ENCODE assay signal across 13 cellular contexts in genomic region chr5:176414704-176415103, GRCh38. TPM values are rescaled to one million over a fixed set of nuclear protein-coding genes. Genes with fewer than 3 reads are reported as not detected.
DNase-seq lines count a peak whose midpoint lies in the region; ATAC-seq, FAIRE-seq and TF ChIP-seq lines count a peak whose summit lies in the region.
"Had no signal": no experiment of that assay in that cellular context is flagged by ENCODE, and none has a peak within 500 bp of the region (broad histone marks: within the 10 kb centered on the region; RNA-seq: fewer than 3 reads in every experiment).

No MANE protein-coding gene starts in this region.

- peak overlapping the region; percentile 81 to 86 for H3K4me3 Mint-ChIP-seq in activated T-cell treated with anti-CD3 and anti-CD28 coated beads, Interleukin-2, amount 50 U/mL, for 72 hours

- H3K4me3 ChIP-seq in keratinocyte (ENCODE audit: control insufficient read depth in 2 of 3, extremely low read depth in 1 of 3, insufficient read depth in 2 of 3, low read depth in 1 of 3, low read length in 3 of 3) (peak overlapping the region; percentile 86 to 95 (median 91)), suprapubic skin (peak overlapping the region; percentile 96)

- no peak for TF ChIP-seq EP300 in suprapubic skin (IDR thresholded peaks at IDR 0.05)

- peak overlapping the region; percentile 91 for H3K9ac ChIP-seq in keratinocyte (ENCODE audit: control insufficient read depth, extremely low read depth, insufficient read depth, low read length)

- H3K4me1 ChIP-seq in keratinocyte (ENCODE audit: control insufficient read depth, extremely low read depth, insufficient read depth, low read length) (peaks cover 68% of the 10 kb centered on the region), suprapubic skin (peaks cover 67% of the 10 kb centered on the region)

- peaks cover 0 to 2% of the 10 kb centered on the region in 2 donors for H3K36me3 Mint-ChIP-seq in activated T-cell treated with anti-CD3 and anti-CD28 coated beads, Interleukin-2, amount 50 U/mL, for 72 hours (ENCODE audit: insufficient read depth in 2 of 2)
- peaks cover 0 to 5% of the 10 kb centered on the region in 2 donors for H3K36me3 Mint-ChIP-seq in activated naive CD4-positive, alpha-beta T cell treated with anti-CD3 and anti-CD28 coated beads, Interleukin-2, amount 50 U/mL, for 72 hours

- peaks cover 6 to 12% of the 10 kb centered on the region in 2 experiments for H3K36me3 ChIP-seq in keratinocyte (ENCODE audit: control insufficient read depth in 2 of 2, extremely low read depth in 1 of 2, insufficient read depth in 2 of 2, low read length in 2 of 2)
- H3K36me3 ChIP-seq in suprapubic skin: peaks cover 5% of the 10 kb centered on the region
- H3K36me3 ChIP-seq: cardiac muscle cell had no signal

- peaks cover 44% of the 10 kb centered on the region for H3K4me1 Mint-ChIP-seq in activated T-cell treated with anti-CD3 and anti-CD28 coated beads, Interleukin-2, amount 50 U/mL, for 72 hours (ENCODE audit: low read depth)

- no peaks in the 10 kb centered on the region for H3K9me1 ChIP-seq in keratinocyte (ENCODE audit: control insufficient read depth, extremely low read depth, insufficient read depth, low read length)

- no peaks in the 10 kb centered on the region for H3K9me3 ChIP-seq in keratinocyte (ENCODE audit: control insufficient read depth, low read depth, low read length)
- H3K9me3 ChIP-seq in suprapubic skin: no peaks in the 10 kb centered on the region

- no peak for FAIRE-seq in keratinocyte (lab: Jason Lieb, UNC)
- FAIRE-seq: H1, TTC549 had no signal

- peak overlapping the region; percentile 77 for H3K4me2 ChIP-seq in keratinocyte (ENCODE audit: control insufficient read depth, extremely low read depth, insufficient read depth, low read depth, low read length)

- no peaks in the 10 kb centered on the region for H3K27me3 Mint-ChIP-seq in activated T-cell treated with anti-CD3 and anti-CD28 coated beads, Interleukin-2, amount 50 U/mL, for 72 hours (ENCODE audit: low read depth)

- no peaks in the 10 kb centered on the region for H3K9me3 Mint-ChIP-seq in activated T-cell treated with anti-CD3 and anti-CD28 coated beads, Interleukin-2, amount 50 U/mL, for 72 hours
- no peaks in the 10 kb centered on the region for H3K9me3 Mint-ChIP-seq in activated naive CD4-positive, alpha-beta T cell treated with anti-CD3 and anti-CD28 coated beads, Interleukin-2, amount 50 U/mL, for 72 hours

- dilution Hi-C loops in keratinocyte (cut with MboI; ENCODE audit: extremely low pct_ligation_motif_present, low sequenced_read_pairs): no loop called here

- 48% methylated on average over 3 of the region's 3 CpGs for WGBS in suprapubic skin

- no peak for TF ChIP-seq CTCF in keratinocyte (optimal IDR thresholded peaks at IDR 0.05 in 1 of 3, IDR thresholded peaks at IDR 0.05 in 1 of 3, conservative IDR thresholded peaks at IDR 0.05 in 1 of 3; ENCODE audit: extremely low read depth in 1 of 3, insufficient read depth in 2 of 3, low read length in 3 of 3)
- TF ChIP-seq CTCF in suprapubic skin (IDR thresholded peaks at IDR 0.05): no peak

- peaks cover 11% of the 10 kb centered on the region for H4K20me1 ChIP-seq in keratinocyte (ENCODE audit: control insufficient read depth, extremely low read depth, insufficient read depth, low read length)

- no peak for ATAC-seq in activated T-cell treated with anti-CD3 and anti-CD28 coated beads, Interleukin-2, amount 50 U/mL, for 72 hours (replicated peaks in 1 of 2)
- no peak for ATAC-seq in activated naive CD4-positive, alpha-beta T cell treated with anti-CD3 and anti-CD28 coated beads, Interleukin-2, amount 50 U/mL, for 72 hours
- no peak for ATAC-seq in HG02981 (IDR thresholded peaks at IDR 0.05; ENCODE audit: unreplicated experiment)

- no peaks in the 10 kb centered on the region for H3K27me3 ChIP-seq in keratinocyte (ENCODE audit: control insufficient read depth, extremely low read depth, insufficient read depth, low read length)
- H3K27me3 ChIP-seq in suprapubic skin: no peaks in the 10 kb centered on the region
- H3K27me3 ChIP-seq: cardiac muscle cell had no signal

- peak overlapping the region; percentile 86 for H3K27ac ChIP-seq in keratinocyte (ENCODE audit: control insufficient read depth, insufficient read depth, low read length)
- H3K27ac ChIP-seq in suprapubic skin: peak overlapping the region; percentile 98

- peaks cover 54% of the 10 kb centered on the region for H3K79me2 ChIP-seq in keratinocyte (ENCODE audit: control insufficient read depth, insufficient read depth, low read length)

- H3K27ac Mint-ChIP-seq in activated T-cell treated with anti-CD3 and anti-CD28 coated beads, Interleukin-2, amount 50 U/mL, for 72 hours: peak overlapping the region; percentile 44
- peak overlapping the region; percentile 37 to 61 for H3K27ac Mint-ChIP-seq in activated naive CD4-positive, alpha-beta T cell treated with anti-CD3 and anti-CD28 coated beads, Interleukin-2, amount 50 U/mL, for 72 hours

- TF ChIP-seq POLR2A in suprapubic skin (IDR thresholded peaks at IDR 0.05): no peak

- no peak for DNase-seq in activated T-cell treated with anti-CD3 and anti-CD28 coated beads, Interleukin-2, amount 50 U/mL, for 72 hours
- DNase-seq in activated T-cell treated with anti-CD3 and anti-CD28 coated beads, Interleukin-2, amount 50 U/mL, for 1 hour: no peak
- DNase-seq in activated naive CD4-positive, alpha-beta T cell treated with anti-CD3 and anti-CD28 coated beads, Interleukin-2, amount 50 U/mL, for 72 hours (ENCODE audit: low spot score in 2 of 2): no peak
- DNase-seq in keratinocyte (ENCODE audit: low read depth, low spot score): no peak
- DNase-seq in suprapubic skin (ENCODE audit: low spot score in 2 of 2): no peak
- DNase-seq in medulla oblongata (ENCODE audit: extremely low spot score): no peak
- no peak for DNase-seq in midbrain (lab: John Stamatoyannopoulos, UW)
- DNase-seq: AML-193 had no signal

- no peak overlapping the region for H2AFZ ChIP-seq in keratinocyte (ENCODE audit: control insufficient read depth, low read length)

RNA-seq across cellular contexts. Expression of gene CLTB, which starts 1.6 kb away (rescaled TPM):
- total RNA-seq in activated T-cell treated with anti-CD3 and anti-CD28 coated beads, Interleukin-2, amount 50 U/mL, for 72 hours: 10 to 100 TPM; 38.1 to 41.9 TPM
- 10 to 100 TPM; 41.8 to 48.6 TPM for total RNA-seq in activated naive CD4-positive, alpha-beta T cell treated with anti-CD3 and anti-CD28 coated beads, Interleukin-2, amount 50 U/mL, for 72 hours
- polyA plus RNA-seq in keratinocyte: 326 to 485 TPM (median 427 TPM) in 3 replicates
- 465 TPM for polyA plus RNA-seq in keratinocyte (2011; ENCODE audit: low read depth)
- polyA plus RNA-seq in keratinocyte (2011; cell fraction: cytosol; rRNA removed): 241 and 487 TPM in 2 replicates
- polyA plus RNA-seq in keratinocyte (2011; cell fraction: nucleus; rRNA removed): 219 and 221 TPM in 2 replicates
- 435 and 459 TPM in 2 replicates for polyA plus RNA-seq in keratinocyte (2012; ENCODE audit: low replicate concordance)
- polyA minus RNA-seq in keratinocyte: 151 to 200 TPM (median 157 TPM) in 3 replicates
- 467 TPM for polyA minus RNA-seq in keratinocyte (2011; cell fraction: cytosol; rRNA and poly(A)+ RNA removed)
- 69.2 and 77.9 TPM in 2 replicates for polyA minus RNA-seq in keratinocyte (2011; cell fraction: nucleus; rRNA and poly(A)+ RNA removed)
- 100 to 1,000 TPM; 298 to 644 (median 435) TPM for total RNA-seq in suprapubic skin

RNA-seq across cellular contexts. Expression of gene HIGD2A, which starts 26.2 kb away (rescaled TPM):
- total RNA-seq in activated T-cell treated with anti-CD3 and anti-CD28 coated beads, Interleukin-2, amount 50 U/mL, for 72 hours: 100 to 1,000 TPM; 109 to 135 TPM
- total RNA-seq in activated naive CD4-positive, alpha-beta T cell treated with anti-CD3 and anti-CD28 coated beads, Interleukin-2, amount 50 U/mL, for 72 hours: 100 to 1,000 TPM; 120 to 154 TPM
- polyA plus RNA-seq in keratinocyte: 74.6 to 91.4 TPM (median 87.9 TPM) in 3 replicates
- polyA plus RNA-seq in keratinocyte (2011; ENCODE audit: low read depth): 5.6 TPM
- 79.7 and 125 TPM in 2 replicates for polyA plus RNA-seq in keratinocyte (2011; cell fraction: cytosol; rRNA removed)
- 25.9 and 37.5 TPM in 2 replicates for polyA plus RNA-seq in keratinocyte (2011; cell fraction: nucleus; rRNA removed)
- polyA plus RNA-seq in keratinocyte (2012; ENCODE audit: low replicate concordance): 113 and 117 TPM in 2 replicates
- polyA minus RNA-seq in keratinocyte: 41.8 to 68.1 TPM (median 53.4 TPM) in 3 replicates
- polyA minus RNA-seq in keratinocyte (2011; cell fraction: cytosol; rRNA and poly(A)+ RNA removed): 113 TPM
- polyA minus RNA-seq in keratinocyte (2011; cell fraction: nucleus; rRNA and poly(A)+ RNA removed): 14.7 and 17.1 TPM in 2 replicates
- 100 to 1,000 TPM; 119 to 173 (median 161) TPM for total RNA-seq in suprapubic skin

RNA-seq across cellular contexts. Expression of gene NOP16, which starts 26.3 kb away (rescaled TPM):
- total RNA-seq in activated T-cell treated with anti-CD3 and anti-CD28 coated beads, Interleukin-2, amount 50 U/mL, for 72 hours: 10 to 100 TPM; 41.8 to 42.3 TPM
- 10 to 100 TPM; 42.1 to 67.7 TPM for total RNA-seq in activated naive CD4-positive, alpha-beta T cell treated with anti-CD3 and anti-CD28 coated beads, Interleukin-2, amount 50 U/mL, for 72 hours
- polyA plus RNA-seq in keratinocyte: 73.3 to 101 TPM (median 96.7 TPM) in 3 replicates
- polyA plus RNA-seq in keratinocyte (2011; ENCODE audit: low read depth): 52.9 TPM
- 73.0 and 88.7 TPM in 2 replicates for polyA plus RNA-seq in keratinocyte (2011; cell fraction: cytosol; rRNA removed)
- 80.9 and 89.6 TPM in 2 replicates for polyA plus RNA-seq in keratinocyte (2011; cell fraction: nucleus; rRNA removed)
- 62.2 and 82.2 TPM in 2 replicates for polyA plus RNA-seq in keratinocyte (2012; ENCODE audit: low replicate concordance)
- 17.5 to 26.1 TPM (median 22.9 TPM) in 3 replicates for polyA minus RNA-seq in keratinocyte
- 71.7 TPM for polyA minus RNA-seq in keratinocyte (2011; cell fraction: cytosol; rRNA and poly(A)+ RNA removed)
- 20.8 and 25.3 TPM in 2 replicates for polyA minus RNA-seq in keratinocyte (2011; cell fraction: nucleus; rRNA and poly(A)+ RNA removed)
- total RNA-seq in suprapubic skin: 10 to 100 TPM; 21.9 to 33.9 (median 30.5) TPM

RNA-seq across cellular contexts. Expression of gene FAF2, which starts 33.5 kb away (rescaled TPM):
- total RNA-seq in activated T-cell treated with anti-CD3 and anti-CD28 coated beads, Interleukin-2, amount 50 U/mL, for 72 hours: 10 to 100 TPM; 44.8 to 45.0 TPM
- total RNA-seq in activated naive CD4-positive, alpha-beta T cell treated with anti-CD3 and anti-CD28 coated beads, Interleukin-2, amount 50 U/mL, for 72 hours: 10 to 100 TPM; 36.3 to 37.7 TPM
- 44.7 to 63.2 TPM (median 52.9 TPM) in 3 replicates for polyA plus RNA-seq in keratinocyte
- polyA plus RNA-seq in keratinocyte (2011; ENCODE audit: low read depth): 23.2 TPM
- polyA plus RNA-seq in keratinocyte (2011; cell fraction: cytosol; rRNA removed): 16.5 and 30.1 TPM in 2 replicates
- polyA plus RNA-seq in keratinocyte (2011; cell fraction: nucleus; rRNA removed): 94.6 and 106 TPM in 2 replicates
- 25.1 and 42.5 TPM in 2 replicates for polyA plus RNA-seq in keratinocyte (2012; ENCODE audit: low replicate concordance)
- 55.4 to 74.7 TPM (median 66.1 TPM) in 3 replicates for polyA minus RNA-seq in keratinocyte
- 23.6 TPM for polyA minus RNA-seq in keratinocyte (2011; cell fraction: cytosol; rRNA and poly(A)+ RNA removed)
- 79.2 and 126 TPM in 2 replicates for polyA minus RNA-seq in keratinocyte (2011; cell fraction: nucleus; rRNA and poly(A)+ RNA removed)
- 10 to 100 TPM; 28.8 to 41.9 (median 37.1) TPM for total RNA-seq in suprapubic skin

RNA-seq across cellular contexts. Expression of gene ARL10, which starts 49.4 kb away (rescaled TPM):
- total RNA-seq in activated T-cell treated with anti-CD3 and anti-CD28 coated beads, Interleukin-2, amount 50 U/mL, for 72 hours: 10 to 100 TPM in 1 of 2 donors, 1 to 10 TPM in 1; 7.5 to 14.0 TPM
- 10 to 100 TPM in 1 of 2 donors, 1 to 10 TPM in 1; 3.1 to 19.1 TPM for total RNA-seq in activated naive CD4-positive, alpha-beta T cell treated with anti-CD3 and anti-CD28 coated beads, Interleukin-2, amount 50 U/mL, for 72 hours
- polyA plus RNA-seq in keratinocyte: 0.70 to 2.4 TPM (median 1.6 TPM) in 3 replicates
- 1.0 TPM for polyA plus RNA-seq in keratinocyte (2011; ENCODE audit: low read depth)
- 0.66 and 0.72 TPM in 2 replicates for polyA plus RNA-seq in keratinocyte (2011; cell fraction: cytosol; rRNA removed)
- 2.4 and 3.8 TPM in 2 replicates for polyA plus RNA-seq in keratinocyte (2011; cell fraction: nucleus; rRNA removed)
- 1.4 and 2.2 TPM in 2 replicates for polyA plus RNA-seq in keratinocyte (2012; ENCODE audit: low replicate concordance)
- 1.5 to 3.0 TPM (median 2.1 TPM) in 3 replicates for polyA minus RNA-seq in keratinocyte
- polyA minus RNA-seq in keratinocyte (2011; cell fraction: cytosol; rRNA and poly(A)+ RNA removed): 3.1 TPM
- 1.3 and 2.9 TPM in 2 replicates for polyA minus RNA-seq in keratinocyte (2011; cell fraction: nucleus; rRNA and poly(A)+ RNA removed)
- total RNA-seq in suprapubic skin: 10 to 100 TPM in 3 of 4 donors, 1 to 10 TPM in 1; 7.1 to 36.4 (median 21.2) TPM
- total RNA-seq: NCI-H460 had no signal

Comparison
In these comparisons a context has a peak if more than half of its experiments do, and no peak if none do; other contexts are left out.
1. RNA of gene CLTB, which starts 1.6 kb away (total RNA-seq): 298 to 644 TPM in suprapubic skin; 41.8 to 48.6 TPM in activated naive CD4-positive, alpha-beta T cell treated with anti-CD3 and anti-CD28 coated beads, Interleukin-2, amount 50 U/mL, for 72 hours and 38.1 to 41.9 TPM in activated T-cell treated with anti-CD3 and anti-CD28 coated beads, Interleukin-2, amount 50 U/mL, for 72 hours; every median in the first group is over 4 times any median in the second.